1 cellular context compared by ENCODE assay signal in genomic region chr12:51914034-51914923, GRCh38.
TF ChIP-seq lines count a peak whose summit lies in the region.

No MANE protein-coding gene starts in this region.

TF ChIP-seq in HepG2, 621 proteins besides CTCF, POLR2A, EP300 and RAD21:
- TF ChIP-seq ZNF17 (CRISPR knock-in tag; IDR thresholded peaks at IDR 0.05) (no peak), IRF9 (CRISPR knock-in tag; IDR thresholded peaks at IDR 0.05; ENCODE audit: borderline replicate concordance) (no peak), ZNF550 (CRISPR knock-in tag; IDR thresholded peaks at IDR 0.05; ENCODE audit: borderline replicate concordance) (no peak), ZNF619 (CRISPR knock-in tag; IDR thresholded peaks at IDR 0.05) (no peak), ZNF646 (CRISPR knock-in tag; IDR thresholded peaks at IDR 0.05) (no peak), IRX3 (CRISPR knock-in tag; IDR thresholded peaks at IDR 0.05; ENCODE audit: borderline replicate concordance, low read depth) (no peak), PHF20 (CRISPR knock-in tag; IDR thresholded peaks at IDR 0.05) (no peak), ZNF124 (CRISPR knock-in tag; IDR thresholded peaks at IDR 0.05) (no peak), ZZZ3 (CRISPR knock-in tag; IDR thresholded peaks at IDR 0.05; ENCODE audit: borderline replicate concordance) (no peak), ZNF234 (CRISPR knock-in tag; conservative IDR thresholded peaks at IDR 0.05) (no peak), ZNF678 (CRISPR knock-in tag; IDR thresholded peaks at IDR 0.05) (no peak)
- TF ChIP-seq, protein P1, sequence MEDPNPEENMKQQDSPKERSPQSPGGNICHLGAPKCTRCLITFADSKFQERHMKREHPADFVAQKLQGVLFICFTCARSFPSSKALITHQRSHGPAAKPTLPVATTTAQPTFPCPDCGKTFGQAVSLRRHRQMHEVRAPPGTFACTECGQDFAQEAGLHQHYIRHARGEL (CRISPR knock-in tag; IDR thresholded peaks at IDR 0.05) = no peak
